23 cellular contexts compared by ENCODE assay signal in the genomic region with DNA sequence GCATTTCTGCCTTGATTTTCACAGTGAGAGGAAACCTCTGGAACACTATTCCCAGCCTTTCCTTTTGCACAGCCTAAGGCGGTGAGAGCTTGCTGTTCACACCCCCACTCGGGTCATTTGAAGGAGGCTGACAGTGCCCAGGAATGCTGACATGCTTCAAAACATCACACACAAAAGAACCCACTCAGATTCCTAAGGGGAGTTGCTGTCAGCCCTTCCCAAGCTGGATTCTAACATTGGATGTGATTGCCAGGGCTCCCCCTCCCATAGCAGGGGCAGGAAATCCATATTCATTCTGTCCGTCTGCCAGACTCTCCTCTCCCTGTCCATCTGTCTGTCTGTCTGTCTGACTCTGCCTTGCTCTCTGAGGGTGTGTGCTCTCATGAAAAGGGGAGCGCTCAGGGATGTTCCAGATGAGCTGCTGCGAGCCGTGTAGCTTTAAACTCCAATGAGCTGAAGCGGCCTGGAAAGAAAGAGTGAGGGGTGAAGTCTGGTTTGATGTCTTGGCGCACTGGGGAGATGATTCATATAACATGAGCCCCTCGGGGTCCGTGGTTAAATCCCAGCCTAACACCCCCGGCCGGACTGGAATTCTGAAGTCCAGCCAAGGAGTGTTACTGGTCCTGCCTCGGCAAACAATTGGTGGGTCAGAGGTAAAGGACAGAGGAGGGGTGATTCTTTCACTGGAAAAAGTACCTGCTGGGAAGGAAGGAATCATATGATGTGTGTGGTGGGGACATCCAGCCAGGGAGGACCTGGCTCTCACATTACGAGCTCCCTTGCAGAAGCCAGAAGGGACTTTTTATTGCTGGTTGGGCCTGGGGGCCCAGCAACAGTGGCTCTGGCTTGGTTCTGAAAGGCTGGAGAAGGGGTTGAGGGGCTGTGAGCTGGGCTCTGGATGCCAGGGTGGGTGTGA.
DNase-seq lines count a peak whose midpoint lies in the region; ATAC-seq and TF ChIP-seq lines count a peak whose summit lies in the region.
"Had no signal": no experiment of that assay in that cellular context is flagged by ENCODE, and none has a peak within 500 bp of the region (broad histone marks: within the 10 kb centered on the region; RNA-seq: fewer than 3 reads in every experiment).

No MANE protein-coding gene starts in this region.

- H3K4me1 ChIP-seq in cardiac muscle cell (ENCODE audit: low read depth) (peaks cover 6% of the 10 kb centered on the region), neuronal stem cell (ENCODE audit: control insufficient read depth in 2 of 2, insufficient read depth in 1 of 2, low read depth in 1 of 2, low read length in 2 of 2) (peaks cover 8 to 13% of the 10 kb centered on the region in 2 donors), mesendoderm (ENCODE audit: control insufficient read depth, low read depth, low read length) (no peaks in the 10 kb centered on the region)

- H2BK5ac ChIP-seq in neuronal stem cell (ENCODE audit: low read length): no peak overlapping the region
- no peak overlapping the region for H2BK5ac ChIP-seq in mesendoderm (ENCODE audit: low read length)

- H3K14ac ChIP-seq in neuronal stem cell (ENCODE audit: low read length): no peak overlapping the region

- H2BK120ac ChIP-seq in neuronal stem cell (ENCODE audit: low read depth, low read length) (no peak overlapping the region), mesendoderm (ENCODE audit: low read depth, low read length) (no peak overlapping the region)

- no CpG with 5 or more reads among the region's 14 CpGs for WGBS in neuronal stem cell (ENCODE audit: extremely low coverage in 2 of 2, insufficient read length in 2 of 2, insufficient replicate concordance in 1 of 2), 2 donors
- WGBS in mesendoderm (ENCODE audit: extremely low coverage, insufficient coverage, low lambda C conversion rate): no CpG with 5 or more reads among the region's 14 CpGs

- H4K8ac ChIP-seq in neuronal stem cell (ENCODE audit: low read depth, low read length): no peak overlapping the region
- H4K8ac ChIP-seq in mesendoderm (ENCODE audit: low read depth, low read length): no peak overlapping the region

- H3K9ac ChIP-seq in neuronal stem cell (ENCODE audit: low read depth, low read length, poor library complexity) (no peak overlapping the region), mesendoderm (ENCODE audit: low read length) (no peak overlapping the region)
- H3K9ac ChIP-seq: BLaER1 treated with 17β-estradiol and CSF1 and Interleukin-3, amounts not matched to agents 10 nM and 100 nM had no signal

- peak overlapping the region; percentile 27 for H2BK12ac ChIP-seq in neuronal stem cell (ENCODE audit: low read length)

- H2AFZ ChIP-seq in neuronal stem cell (ENCODE audit: low read length): peak overlapping the region; percentile 54

- peak overlapping the region; percentile 90 for H2BK15ac ChIP-seq in neuronal stem cell (ENCODE audit: low read length)
- H2BK15ac ChIP-seq in mesendoderm (replicated peaks; ENCODE audit: low read depth): no peak overlapping the region

- H3K27ac ChIP-seq in cardiac muscle cell: peak overlapping the region; percentile 50
- peak overlapping the region; percentile 31 for H3K27ac ChIP-seq in neuronal stem cell (replicated peaks; ENCODE audit: low read length)
- no peak overlapping the region for H3K27ac ChIP-seq in mesendoderm (ENCODE audit: low read depth, low read length)
- H3K27ac ChIP-seq: BLaER1 treated with 17β-estradiol and CSF1 and Interleukin-3, amounts not matched to agents 10 nM and 100 nM; heart left ventricle; skin epidermis had no signal

- intact Hi-C loops in left ventricle myocardium superior (cut with micrococcal nuclease): no loop called here

- no peaks in the 10 kb centered on the region for H3K79me2 ChIP-seq in mesendoderm (ENCODE audit: control insufficient read depth, insufficient read depth, low read length)

- DNase-seq in cardiac muscle cell (ENCODE audit: low read depth in 1 of 2, low spot score in 1 of 2) (peak; percentile 37 to 77), left ventricle myocardium superior (no peak), foreskin fibroblast (peak; percentile 28 to 53), neuronal stem cell (ENCODE audit: low spot score) (no peak), GM20000 (ENCODE audit: low spot score) (no peak), mesendoderm (no peak), NCI-H146 treated with DMSO at 0.1 percent for 48 hours (lab: John Stamatoyannopoulos, UW; ENCODE audit: unreplicated experiment) (no peak)
- DNase-seq: 8988T; activated T-cell treated with anti-CD3 and anti-CD28 coated beads, Interleukin-2, amount 50 U/mL, for 48 hours; erythroblast; heart left ventricle; Karpas-422; kidney; NCI-H1417 treated with DMSO at 0.1 percent for 48 hours; NCI-H69; occipital lobe; OCI-M1; T-helper 17 cell had no signal

- ATAC-seq in left ventricle myocardium superior (no peak), HG02798 (IDR thresholded peaks at IDR 0.05; ENCODE audit: poor library complexity, unreplicated experiment) (no peak)
- ATAC-seq: activated CD4-positive, CD25-positive, alpha-beta regulatory T cell treated with anti-CD3 and anti-CD28 coated beads, Interleukin-2, amount 50 U/mL, for 24 hours; activated naive CD4-positive, alpha-beta T cell treated with anti-CD3 and anti-CD28 coated beads, Interleukin-2, amount 50 U/mL, for 72 hours; T-helper 17 cell had no signal

- H3K23ac ChIP-seq in neuronal stem cell (ENCODE audit: low read depth, low read length, poor library complexity) (no peak overlapping the region), mesendoderm (ENCODE audit: low read length) (no peak overlapping the region)

- no peaks in the 10 kb centered on the region for H3K36me3 ChIP-seq in cardiac muscle cell
- H3K36me3 ChIP-seq in neuronal stem cell (replicated peaks in 1 of 2; ENCODE audit: control insufficient read depth in 2 of 2, insufficient read depth in 2 of 2, low read length in 2 of 2): no peaks in the 10 kb centered on the region
- no peaks in the 10 kb centered on the region for H3K36me3 ChIP-seq in mesendoderm (ENCODE audit: control insufficient read depth, insufficient read depth, low read length)
- H3K36me3 ChIP-seq: BLaER1 treated with 17β-estradiol and CSF1 and Interleukin-3, amounts not matched to agents 10 nM and 100 nM; heart left ventricle had no signal

- H3K56ac ChIP-seq in mesendoderm (ENCODE audit: low read length): no peak overlapping the region

- H3K27me3 ChIP-seq in cardiac muscle cell (no peaks in the 10 kb centered on the region), neuronal stem cell (ENCODE audit: control insufficient read depth in 3 of 3, insufficient read depth in 3 of 3, low read depth in 1 of 3, low read length in 3 of 3) (peaks cover 0 to 11% (median 0%) of the 10 kb centered on the region in 3 experiments), mesendoderm (ENCODE audit: insufficient read depth, low read length, poor library complexity) (no peaks in the 10 kb centered on the region)
- H3K27me3 ChIP-seq: BLaER1 treated with 17β-estradiol and CSF1 and Interleukin-3, amounts not matched to agents 10 nM and 100 nM; heart left ventricle had no signal

- no peak for TF ChIP-seq CTCF in cardiac muscle cell (IDR thresholded peaks at IDR 0.05; ENCODE audit: low read depth, low read length)
- TF ChIP-seq CTCF in foreskin fibroblast (IDR thresholded peaks at IDR 0.05; ENCODE audit: low read depth, low read length): no peak
- no peak for TF ChIP-seq CTCF in GM20000 (IDR thresholded peaks at IDR 0.05; ENCODE audit: extremely low read depth, missing control alignments)

- H3K18ac ChIP-seq in neuronal stem cell (ENCODE audit: low read length) (peak overlapping the region; percentile 61), mesendoderm (ENCODE audit: low read length) (no peak overlapping the region)

- peak overlapping the region; percentile 40 for H2AK5ac ChIP-seq in neuronal stem cell (ENCODE audit: low read depth, low read length)
- H2AK5ac ChIP-seq in mesendoderm (ENCODE audit: low read length): no peak overlapping the region

- peak overlapping the region; percentile 13 for H4K91ac ChIP-seq in neuronal stem cell (ENCODE audit: low read depth, low read length, poor library complexity)

- H3K4ac ChIP-seq in neuronal stem cell (ENCODE audit: low read length) (no peak overlapping the region), mesendoderm (ENCODE audit: low read depth, low read length) (no peak overlapping the region)

- H4K5ac ChIP-seq in mesendoderm (ENCODE audit: low read length): no peak overlapping the region

- no peaks in the 10 kb centered on the region for H3K9me3 ChIP-seq in cardiac muscle cell (ENCODE audit: low read depth)
- no peaks in the 10 kb centered on the region for H3K9me3 ChIP-seq in neuronal stem cell (replicated peaks in 1 of 2; ENCODE audit: control insufficient read depth in 2 of 2, insufficient read depth in 1 of 2, low read depth in 1 of 2, low read length in 2 of 2)

- H3K4me3 ChIP-seq in cardiac muscle cell (no peak overlapping the region), foreskin fibroblast (ENCODE audit: low read depth in 1 of 2, low read length in 2 of 2) (no peak overlapping the region), neuronal stem cell (ENCODE audit: low read length in 2 of 2) (no peak overlapping the region), mesendoderm (ENCODE audit: low read length) (no peak overlapping the region)
- H3K4me3 ChIP-seq: BLaER1 treated with 17β-estradiol and CSF1 and Interleukin-3, amounts not matched to agents 10 nM and 100 nM; heart left ventricle; skin epidermis had no signal

- H3K4me2 ChIP-seq in neuronal stem cell (ENCODE audit: insufficient read depth, low read length, poor library complexity, severe bottlenecking) (no peak overlapping the region), mesendoderm (ENCODE audit: low read length) (no peak overlapping the region)

- H3K79me1 ChIP-seq in neuronal stem cell (ENCODE audit: low read depth, low read length): no peaks in the 10 kb centered on the region
- H3K79me1 ChIP-seq in mesendoderm (ENCODE audit: low read length): no peaks in the 10 kb centered on the region

Comparison
In these comparisons a context has a peak if more than half of its experiments do, and no peak if none do; other contexts are left out.
1. DNase-seq: peak in cardiac muscle cell (2 of 2) and foreskin fibroblast (2 of 2); none in left ventricle myocardium superior (single experiment), neuronal stem cell (single experiment), GM20000 (single experiment), mesendoderm (single experiment) and NCI-H146 treated with DMSO at 0.1 percent for 48 hours (single experiment).